8 cellular contexts compared by ENCODE assay signal in the genomic region with DNA sequence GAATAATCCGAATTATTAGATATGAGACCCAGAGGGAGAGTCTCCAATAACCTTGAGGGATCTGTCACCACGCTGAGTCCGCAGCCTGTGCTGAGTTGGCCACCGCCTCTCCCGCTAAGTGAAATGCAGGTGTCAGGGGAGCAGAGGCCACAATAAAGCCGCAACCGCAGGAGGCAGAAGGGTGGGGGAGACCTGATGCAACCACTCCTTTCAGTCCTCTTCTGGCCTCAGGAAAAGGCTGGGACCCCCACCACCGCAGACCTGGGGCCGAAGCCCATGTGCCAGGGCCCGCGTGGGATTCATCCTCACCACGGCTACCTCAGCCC. TPM values are rescaled to one million over a fixed set of nuclear protein-coding genes. Genes with fewer than 3 reads are reported as not detected.
A peak's percentile ranks its signal among the peaks of the same experiment; 100 is the strongest.
DNase-seq lines count a peak whose midpoint lies in the region; FAIRE-seq lines count a peak whose summit lies in the region.

No MANE protein-coding gene starts in this region.

- H3K27ac ChIP-seq in cingulate gyrus (ENCODE audit: low read depth, low read length), result peak overlapping the region; percentile 93

- DNase-seq in NCI-H1092 treated with DMSO at 0.1 percent for 48 hours (lab: John Stamatoyannopoulos, UW) (peak; percentile 55), NCI-H1092 (lab: John Stamatoyannopoulos, UW) (no peak), NCI-H526 (lab: John Stamatoyannopoulos, UW) (peak; percentile 34 to 61), lung microvascular endothelial cell (ENCODE audit: low read depth in 2 of 2) (peak; percentile 33 to 34), urothelium cell line (ENCODE audit: low spot score) (peak; percentile 53), mucosa of gallbladder (ENCODE audit: low spot score) (no peak)
- no peak for DNase-seq in activated naive CD4-positive, alpha-beta T cell treated with Interleukin-2 at 50 U/mL for 16 hours

- FAIRE-seq in urothelium cell line (lab: Jason Lieb, UNC), result no peak

RNA-seq across cellular contexts. Expression of a gene that starts 0.6 kb away (rescaled TPM):
- total RNA-seq in lung microvascular endothelial cell (41.1 and 41.4 TPM in 2 replicates), mucosa of gallbladder (81.3 TPM)

Comparison
In these comparisons a context has a peak if more than half of its experiments do, and no peak if none do; other contexts are left out.
1. DNase-seq: peak in NCI-H1092 treated with DMSO at 0.1 percent for 48 hours (single experiment), NCI-H526 (2 of 2), lung microvascular endothelial cell (2 of 2) and urothelium cell line (single experiment); none in NCI-H1092 (single experiment), activated naive CD4-positive, alpha-beta T cell treated with Interleukin-2 at 50 U/mL for 16 hours (single experiment) and mucosa of gallbladder (single experiment).